1 cellular context compared by ENCODE assay signal in genomic region chr7:69042138-69042537, GRCh38.
TF ChIP-seq lines count a peak whose summit lies in the region.

No MANE protein-coding gene starts in this region.

TF ChIP-seq in WTC11, 78 proteins besides CTCF, POLR2A, EP300 and RAD21 (continued from another document):
- TF ChIP-seq, protein P1, sequence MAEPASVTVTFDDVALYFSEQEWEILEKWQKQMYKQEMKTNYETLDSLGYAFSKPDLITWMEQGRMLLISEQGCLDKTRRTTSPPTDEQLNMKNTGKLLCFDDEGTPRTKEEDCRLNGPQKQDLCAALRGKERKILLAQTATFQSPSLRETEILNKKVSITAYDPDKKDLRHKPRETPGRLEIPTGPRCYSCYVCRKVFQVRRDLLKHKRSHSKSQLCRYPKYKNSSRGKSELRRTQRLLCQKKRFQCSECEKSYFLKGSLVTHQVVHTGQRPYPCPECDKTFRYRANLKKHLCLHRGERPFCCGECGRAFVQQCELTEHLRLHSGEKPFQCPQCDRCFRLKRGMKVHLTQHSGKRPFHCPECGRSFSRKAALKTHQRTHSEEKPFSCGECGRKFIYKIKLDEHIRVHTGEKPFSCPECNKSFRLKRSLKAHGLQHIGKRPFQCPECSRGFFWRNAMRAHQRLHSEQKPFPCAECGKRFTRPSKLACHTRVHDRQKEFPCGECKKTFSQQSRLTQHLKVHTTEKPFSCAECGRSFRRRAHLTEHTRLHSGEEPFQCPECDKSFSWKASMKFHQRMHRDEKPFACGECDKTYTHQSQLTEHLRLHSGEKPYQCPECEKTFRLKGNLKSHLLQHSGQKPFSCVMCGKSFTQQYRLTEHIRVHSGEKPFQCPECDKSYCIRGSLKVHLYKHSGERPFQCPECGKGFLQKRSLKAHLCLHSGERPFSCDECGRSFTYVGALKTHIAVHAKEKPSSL (CRISPR knock-in tag; conservative IDR thresholded peaks at IDR 0.05) = no peak
- TF ChIP-seq, protein P2, sequence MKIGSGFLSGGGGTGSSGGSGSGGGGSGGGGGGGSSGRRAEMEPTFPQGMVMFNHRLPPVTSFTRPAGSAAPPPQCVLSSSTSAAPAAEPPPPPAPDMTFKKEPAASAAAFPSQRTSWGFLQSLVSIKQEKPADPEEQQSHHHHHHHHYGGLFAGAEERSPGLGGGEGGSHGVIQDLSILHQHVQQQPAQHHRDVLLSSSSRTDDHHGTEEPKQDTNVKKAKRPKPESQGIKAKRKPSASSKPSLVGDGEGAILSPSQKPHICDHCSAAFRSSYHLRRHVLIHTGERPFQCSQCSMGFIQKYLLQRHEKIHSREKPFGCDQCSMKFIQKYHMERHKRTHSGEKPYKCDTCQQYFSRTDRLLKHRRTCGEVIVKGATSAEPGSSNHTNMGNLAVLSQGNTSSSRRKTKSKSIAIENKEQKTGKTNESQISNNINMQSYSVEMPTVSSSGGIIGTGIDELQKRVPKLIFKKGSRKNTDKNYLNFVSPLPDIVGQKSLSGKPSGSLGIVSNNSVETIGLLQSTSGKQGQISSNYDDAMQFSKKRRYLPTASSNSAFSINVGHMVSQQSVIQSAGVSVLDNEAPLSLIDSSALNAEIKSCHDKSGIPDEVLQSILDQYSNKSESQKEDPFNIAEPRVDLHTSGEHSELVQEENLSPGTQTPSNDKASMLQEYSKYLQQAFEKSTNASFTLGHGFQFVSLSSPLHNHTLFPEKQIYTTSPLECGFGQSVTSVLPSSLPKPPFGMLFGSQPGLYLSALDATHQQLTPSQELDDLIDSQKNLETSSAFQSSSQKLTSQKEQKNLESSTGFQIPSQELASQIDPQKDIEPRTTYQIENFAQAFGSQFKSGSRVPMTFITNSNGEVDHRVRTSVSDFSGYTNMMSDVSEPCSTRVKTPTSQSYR (CRISPR knock-in tag; IDR thresholded peaks at IDR 0.05) = no peak
- TF ChIP-seq, protein P3, sequence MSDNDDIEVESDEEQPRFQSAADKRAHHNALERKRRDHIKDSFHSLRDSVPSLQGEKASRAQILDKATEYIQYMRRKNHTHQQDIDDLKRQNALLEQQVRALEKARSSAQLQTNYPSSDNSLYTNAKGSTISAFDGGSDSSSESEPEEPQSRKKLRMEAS (CRISPR knock-in tag; IDR thresholded peaks at IDR 0.05) = no peak
- TF ChIP-seq E2F4 (CRISPR knock-in tag; IDR thresholded peaks at IDR 0.05; ENCODE audit: borderline replicate concordance, low read depth) = no peak
- TF ChIP-seq, protein P4, sequence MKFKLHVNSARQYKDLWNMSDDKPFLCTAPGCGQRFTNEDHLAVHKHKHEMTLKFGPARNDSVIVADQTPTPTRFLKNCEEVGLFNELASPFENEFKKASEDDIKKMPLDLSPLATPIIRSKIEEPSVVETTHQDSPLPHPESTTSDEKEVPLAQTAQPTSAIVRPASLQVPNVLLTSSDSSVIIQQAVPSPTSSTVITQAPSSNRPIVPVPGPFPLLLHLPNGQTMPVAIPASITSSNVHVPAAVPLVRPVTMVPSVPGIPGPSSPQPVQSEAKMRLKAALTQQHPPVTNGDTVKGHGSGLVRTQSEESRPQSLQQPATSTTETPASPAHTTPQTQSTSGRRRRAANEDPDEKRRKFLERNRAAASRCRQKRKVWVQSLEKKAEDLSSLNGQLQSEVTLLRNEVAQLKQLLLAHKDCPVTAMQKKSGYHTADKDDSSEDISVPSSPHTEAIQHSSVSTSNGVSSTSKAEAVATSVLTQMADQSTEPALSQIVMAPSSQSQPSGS (CRISPR knock-in tag; IDR thresholded peaks at IDR 0.05; ENCODE audit: borderline replicate concordance, low read depth) = no peak
- TF ChIP-seq NFYB (CRISPR knock-in tag; conservative IDR thresholded peaks at IDR 0.05; ENCODE audit: low read depth) = no peak
